12 cellular contexts compared by ENCODE assay signal in genomic region chr6:134551245-134551960, GRCh38.
DNase-seq lines count a peak whose midpoint lies in the region; ATAC-seq and TF ChIP-seq lines count a peak whose summit lies in the region.
"Had no signal": no experiment of that assay in that cellular context is flagged by ENCODE, and none has a peak within 500 bp of the region (broad histone marks: within the 10 kb centered on the region; RNA-seq: fewer than 3 reads in every experiment).

No MANE protein-coding gene starts in this region.

- peak overlapping the region; percentile 74 for H3K56ac ChIP-seq in IMR-90 (ENCODE audit: extremely low read depth, insufficient read depth, low read length)

- POLR2A ChIA-PET in IMR-90 (lab: Charles Lee; ENCODE audit: unreplicated experiment) = interaction anchor here (0.8 kb wide), 1 partner anchor 188 kb away, joined by 6 read pairs; no protein-coding TSS in a partner anchor

- dilution Hi-C loops in IMR-90 (cut with HindIII; ENCODE audit: low sequenced_read_pairs, unreplicated experiment) = no loop called here

- H4K8ac ChIP-seq in IMR-90 (ENCODE audit: low read depth in 2 of 2, low read length in 2 of 2) = peak overlapping the region in 1 of 2 experiments; percentile 81

- H3K23ac ChIP-seq in IMR-90 (ENCODE audit: low read depth, low read length) = peak overlapping the region; percentile 59; the same call in 1 of the 2 replicates

- TF ChIP-seq CTCF in IMR-90 (conservative IDR thresholded peaks at IDR 0.05; ENCODE audit: low read depth, low read length) = no peak
- TF ChIP-seq CTCF in right lobe of liver (IDR thresholded peaks at IDR 0.05) = no peak

- WGBS in IMR-90 (ENCODE audit: extremely low coverage in 2 of 2, insufficient read length in 1 of 2), 2 experiments = no CpG with 5 or more reads among the region's 6 CpGs
- WGBS in right lobe of liver (ENCODE audit: insufficient coverage, low coverage, low lambda C conversion rate, missing lambda C conversion rate) = 25% methylated on average over 6 of the region's 6 CpGs

- H3K18ac ChIP-seq in IMR-90 (ENCODE audit: low read depth, low read length) = peak overlapping the region; percentile 51; the same call in 1 of the 2 replicates

- H2AK9ac ChIP-seq in IMR-90 (replicated peaks; ENCODE audit: low read depth, low read length, poor library complexity) = no peak overlapping the region

- no peaks in the 10 kb centered on the region for H4K20me1 ChIP-seq in IMR-90 (ENCODE audit: insufficient read depth, low read length)

- H3K9me3 ChIP-seq in IMR-90 (ENCODE audit: control insufficient read depth, insufficient read depth, low read length) (no peaks in the 10 kb centered on the region), right lobe of liver (no peaks in the 10 kb centered on the region)

- H3K27me3 ChIP-seq in IMR-90 (ENCODE audit: control insufficient read depth, insufficient read depth, low read length) = no peaks in the 10 kb centered on the region
- H3K27me3 ChIP-seq in right lobe of liver = no peaks in the 10 kb centered on the region

- H3K4me3 ChIP-seq in IMR-90 (ENCODE audit: insufficient read depth, low read depth, low read length) (no peak overlapping the region; the same call in 1 of the 2 replicates), right lobe of liver (no peak overlapping the region)
- H3K4me3 ChIP-seq: skin epidermis had no signal

- peak overlapping the region; percentile 65 for H3K4me2 ChIP-seq in IMR-90 (ENCODE audit: low read depth, low read length)

- peak overlapping the region; percentile 85 for H3K14ac ChIP-seq in IMR-90 (replicated peaks; ENCODE audit: low read depth, low read length)

- no peak for TF ChIP-seq POLR2A in IMR-90 (IDR thresholded peaks at IDR 0.05; ENCODE audit: low read depth, low read length)
- no peak for TF ChIP-seq POLR2A in right lobe of liver (IDR thresholded peaks at IDR 0.05)

- BruUV-seq in IMR-90 (replicated peaks; lab: Mats Ljungman, UMichigan) = no TSS peak

- intact Hi-C loops in IMR-90 (cut with micrococcal nuclease) = loop anchor here (2.0 kb wide), 1 partner anchor 377 kb away; no protein-coding TSS in a partner anchor
- intact Hi-C loops in right lobe of liver (cut with DNase I) = no loop called here

- in situ Hi-C loops in ACHN (cut with HindIII; ENCODE audit: low pct_ligation_motif_present, low pct_unique_long_range_greater_than_20kb, low sequenced_read_pairs) (no loop called here), IMR-90 (cut with MboI; ENCODE audit: low sequenced_read_pairs) (no loop called here)

- ATAC-seq in IMR-90 (ENCODE audit: low read depth) = peak; percentile 97
- no peak for ATAC-seq in central memory CD8-positive, alpha-beta T cell (replicated peaks; ENCODE audit: extremely low read depth, poor library complexity, severe bottlenecking)
- ATAC-seq in right lobe of liver = peak; percentile 79 to 88 (median 84)
- no peak for ATAC-seq in HG02678 (IDR thresholded peaks at IDR 0.05; ENCODE audit: unreplicated experiment)
- ATAC-seq: esophagus mucosa had no signal

- H2BK20ac ChIP-seq in IMR-90 (ENCODE audit: low read depth, low read length) = peak overlapping the region; percentile 83

- CTCF ChIA-PET in IMR-90 (lab: Yijun Ruan, JAX) = no interaction called here

- peak overlapping the region; percentile 52 for H4K91ac ChIP-seq in IMR-90 (ENCODE audit: insufficient read depth, low read depth, low read length)

- no peak overlapping the region for H3K9ac ChIP-seq in IMR-90 (ENCODE audit: low read depth, low read length)

- H2BK5ac ChIP-seq in IMR-90 (ENCODE audit: low read depth, low read length, poor library complexity, severe bottlenecking) = peak overlapping the region; percentile 91

- H3K9me3 Mint-ChIP-seq in central memory CD8-positive, alpha-beta T cell = no peaks in the 10 kb centered on the region
- H3K9me3 Mint-ChIP-seq: memory B cell had no signal

- peak overlapping the region; percentile 40; the same call in 1 of the 2 replicates for H3K4ac ChIP-seq in IMR-90 (ENCODE audit: low read depth, low read length)

- H2BK120ac ChIP-seq in IMR-90 (ENCODE audit: low read depth, low read length) = peak overlapping the region; percentile 92

- TF ChIP-seq RAD21 in IMR-90 (IDR thresholded peaks at IDR 0.05; ENCODE audit: low read length) = no peak

- H3K27ac ChIP-seq in IMR-90 (ENCODE audit: insufficient read depth, low read length) (peak overlapping the region; percentile 6; the same call in 1 of the 2 replicates), right lobe of liver (peak overlapping the region in 2 of 3 donors; percentile 14 to 21)

- H3K79me1 ChIP-seq in IMR-90 (ENCODE audit: low read depth in 1 of 2, low read length in 2 of 2) = no peaks in the 10 kb centered on the region

- H4K5ac ChIP-seq in IMR-90 (ENCODE audit: low read depth, low read length) = peak overlapping the region; percentile 21; the same call in 1 of the 2 replicates

- H3K36me3 Mint-ChIP-seq in central memory CD8-positive, alpha-beta T cell (ENCODE audit: insufficient read depth) = no peaks in the 10 kb centered on the region
- H3K36me3 Mint-ChIP-seq: memory B cell had no signal

- peak overlapping the region; percentile 60; the same call in 2 of the 3 replicates for H2BK15ac ChIP-seq in IMR-90 (ENCODE audit: low read depth, low read length)

- no peaks in the 10 kb centered on the region for H3K4me1 Mint-ChIP-seq in central memory CD8-positive, alpha-beta T cell
- H3K4me1 Mint-ChIP-seq: memory B cell had no signal

- no peaks in the 10 kb centered on the region; the same call in 1 of the 2 replicates for H3K4me1 ChIP-seq in IMR-90 (ENCODE audit: control insufficient read depth, insufficient read depth, low read length)
- H3K4me1 ChIP-seq in right lobe of liver = peaks cover 0 to 18% (median 2%) of the 10 kb centered on the region in 4 donors

- peaks cover 25% of the 10 kb centered on the region for H3K27me3 Mint-ChIP-seq in central memory CD8-positive, alpha-beta T cell
- H3K27me3 Mint-ChIP-seq: memory B cell had no signal

- no peak overlapping the region for H2AK5ac ChIP-seq in IMR-90 (ENCODE audit: low read depth, low read length)

- DNase-seq in ACHN (peak; percentile 72), IMR-90 (peak; percentile 90), right lobe of liver (no peak), activated gamma-delta T cell (lab: John Stamatoyannopoulos, UW) (no peak), COLO829 (ENCODE audit: low spot score) (no peak)
- DNase-seq in central memory CD8-positive, alpha-beta T cell (ENCODE audit: low spot score in 2 of 2) = no peak
- DNase-seq in activated CD4-positive, alpha-beta T cell treated with anti-CD3 and anti-CD28 coated beads, Interleukin-2, amount 50 U/mL, for 48 hours = no peak
- DNase-seq: NCI-H510A had no signal

- H3K9me1 ChIP-seq in IMR-90 (ENCODE audit: insufficient read depth, low read length) = no peaks in the 10 kb centered on the region

- peak overlapping the region; percentile 69 for H3K27ac Mint-ChIP-seq in central memory CD8-positive, alpha-beta T cell (ENCODE audit: low read depth)
- H3K27ac Mint-ChIP-seq: memory B cell had no signal

- no peak overlapping the region for H3K4me3 Mint-ChIP-seq in central memory CD8-positive, alpha-beta T cell
- H3K4me3 Mint-ChIP-seq: memory B cell had no signal

- H2AFZ ChIP-seq in IMR-90 (replicated peaks; ENCODE audit: low read length, poor library complexity) = no peak overlapping the region

- H3K36me3 ChIP-seq in IMR-90 (ENCODE audit: control insufficient read depth, insufficient read depth, low read length) (no peaks in the 10 kb centered on the region), right lobe of liver (no peaks in the 10 kb centered on the region)

TF ChIP-seq in IMR-90, 13 proteins besides CTCF, POLR2A, EP300 and RAD21:
- no peak for TF ChIP-seq ELK1 (IDR thresholded peaks at IDR 0.05; ENCODE audit: borderline replicate concordance, low read depth, low read length)
- peak; percentile 82 for TF ChIP-seq MAFK (IDR thresholded peaks at IDR 0.05; ENCODE audit: low read depth, low read length)

Comparison
In these comparisons a context has a peak if more than half of its experiments do, and no peak if none do; other contexts are left out.
1. DNase-seq: peak in ACHN (single experiment) and IMR-90 (single experiment); none in central memory CD8-positive, alpha-beta T cell (0 of 2), right lobe of liver (0 of 3), activated gamma-delta T cell (single experiment), COLO829 (single experiment) and activated CD4-positive, alpha-beta T cell treated with anti-CD3 and anti-CD28 coated beads, Interleukin-2, amount 50 U/mL, for 48 hours (0 of 2).
2. ATAC-seq: peak in IMR-90 (single experiment) and right lobe of liver (4 of 4); none in central memory CD8-positive, alpha-beta T cell (single experiment) and HG02678 (single experiment).